ENCODE assay signal across 17 cellular contexts in the genomic region with DNA sequence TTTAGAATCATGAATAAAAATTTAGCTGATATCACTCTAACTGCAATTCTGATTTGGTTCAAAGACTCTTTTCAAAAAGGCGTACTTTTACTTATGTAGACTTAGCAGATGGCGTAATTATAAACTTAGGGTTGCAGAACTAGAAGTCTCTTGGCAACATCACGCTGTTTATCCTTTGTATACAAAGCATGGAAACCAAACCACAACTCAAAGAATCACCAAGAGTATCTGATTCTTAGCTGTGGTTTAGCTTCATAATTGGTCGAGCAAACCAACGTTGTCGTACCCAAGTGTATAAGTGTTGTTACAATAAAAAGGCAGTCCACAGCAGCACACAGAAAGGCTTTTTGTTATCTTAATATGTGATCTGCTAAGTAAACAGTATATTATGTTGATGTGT. TPM values are rescaled to one million over a fixed set of nuclear protein-coding genes. Genes with fewer than 3 reads are reported as not detected.
DNase-seq lines count a peak whose midpoint lies in the region; ATAC-seq and TF ChIP-seq lines count a peak whose summit lies in the region.
"Had no signal": no experiment of that assay in that cellular context is flagged by ENCODE, and none has a peak within 500 bp of the region (broad histone marks: within the 10 kb centered on the region; RNA-seq: fewer than 3 reads in every experiment).

No MANE protein-coding gene starts in this region.

- no peak for TF ChIP-seq CTCF in AG04450 (IDR thresholded peaks at IDR 0.05; ENCODE audit: low read depth, low read length)
- no peak for TF ChIP-seq CTCF in GM10266 (IDR thresholded peaks at IDR 0.05; ENCODE audit: control insufficient read depth, insufficient read depth, low read depth, missing control alignments)

- no peak overlapping the region for H3K27ac ChIP-seq in AG04450 (ENCODE audit: low read depth, low read length)
- H3K27ac ChIP-seq in SJSA1, result peak overlapping the region; percentile 86

- peak; percentile 76 for DNase-seq in AG04450 (ENCODE audit: low read depth, low spot score)
- DNase-seq in HCEC 1CT, result peak; percentile 37
- peak in 1 of 2 experiments; percentile 67 for DNase-seq in SJSA1 (ENCODE audit: low read depth in 1 of 2, low spot score in 2 of 2)
- peak; percentile 97 for DNase-seq in fibroblast of peridontal ligament (ENCODE audit: extremely low read depth)
- DNase-seq in NCI-H2081 treated with DMSO at 0.1 percent for 48 hours (lab: John Stamatoyannopoulos, UW), result no peak
- DNase-seq in stimulated activated CD4-positive, alpha-beta T cell treated with anti-CD3 and anti-CD28 coated beads, Interleukin-4, amount 100 ng/mL, for 24 hours, result no peak
- no peak for DNase-seq in GM10266 (ENCODE audit: extremely low spot score)
- DNase-seq: AML-193; Calu3; CD4-positive, alpha-beta T cell; DND-41; KG1; NCI-H1092; NCI-H446 had no signal

- H3K27me3 ChIP-seq in AG04450 (ENCODE audit: control insufficient read depth, insufficient read depth, low read length) (no peaks in the 10 kb centered on the region), SJSA1 (replicated peaks) (no peaks in the 10 kb centered on the region)

- H3K4me3 ChIP-seq in AG04450 (ENCODE audit: low read depth, low read length), result no peak overlapping the region
- no peak overlapping the region for H3K4me3 ChIP-seq in SJSA1

- CTCF ChIA-PET in AG04450 (lab: Charles Lee), result interaction anchor here (0.7 kb wide), 1 partner anchor 133 kb away, joined by 3 read pairs; no protein-coding TSS in a partner anchor

- H3K36me3 ChIP-seq in SJSA1, result no peaks in the 10 kb centered on the region

- ATAC-seq in GM21423 (IDR thresholded peaks at IDR 0.05; ENCODE audit: unreplicated experiment), result no peak

- H3K4me1 ChIP-seq in SJSA1 (replicated peaks), result peaks cover 32% of the 10 kb centered on the region

- POLR2A ChIA-PET in AG04450 (lab: Yijun Ruan, JAX), result no interaction called here

- H3K9me3 ChIP-seq in AG04450 (ENCODE audit: control insufficient read depth, insufficient read depth, low read length) (no peaks in the 10 kb centered on the region), SJSA1 (replicated peaks) (no peaks in the 10 kb centered on the region)

RNA-seq across cellular contexts. Expression of gene STMND1, which starts 18.2 kb away (rescaled TPM):
- not detected in 2 replicates for polyA plus RNA-seq in AG04450 (2011; rRNA removed)
- not detected in 2 replicates for polyA minus RNA-seq in AG04450 (2011; rRNA and poly(A)+ RNA removed)
- total RNA-seq in SJSA1 (2014; rRNA removed; shearing (Covaris generic)), result 1.00 TPM in 1 of 2 replicates, not detected in the other
- total RNA-seq: CD4-positive, alpha-beta T cell; H1; MCF 10A had no signal
- polyA plus RNA-seq: H1 had no signal

Comparison
In these comparisons a context has a peak if more than half of its experiments do, and no peak if none do; other contexts are left out.
1. DNase-seq: peak in AG04450 (single experiment), HCEC 1CT (single experiment) and fibroblast of peridontal ligament (single experiment); none in NCI-H2081 treated with DMSO at 0.1 percent for 48 hours (single experiment), stimulated activated CD4-positive, alpha-beta T cell treated with anti-CD3 and anti-CD28 coated beads, Interleukin-4, amount 100 ng/mL, for 24 hours (single experiment) and GM10266 (single experiment).